ENCODE assay signal across 16 cellular contexts in genomic region chr2:73103018-73103542, GRCh38. TPM values are rescaled to one million over a fixed set of nuclear protein-coding genes. Genes with fewer than 3 reads are reported as not detected.
DNase-seq lines count a peak whose midpoint lies in the region; ATAC-seq and TF ChIP-seq lines count a peak whose summit lies in the region.
"Had no signal": no experiment of that assay in that cellular context is flagged by ENCODE, and none has a peak within 500 bp of the region (broad histone marks: within the 10 kb centered on the region; RNA-seq: fewer than 3 reads in every experiment).

No MANE protein-coding gene starts in this region.

- H3K27me3 Mint-ChIP-seq in endothelial cell (ENCODE audit: unreplicated experiment): peaks cover 15% of the 10 kb centered on the region
- H3K27me3 Mint-ChIP-seq: natural killer cell treated with Interleukin-12 subunit alpha and Interleukin-12 subunit beta and Interleukin-15 and Interleukin-18, amount 100 ng/mL, for 72 hours had no signal

- peaks cover 100% of the 10 kb centered on the region for H4K20me1 ChIP-seq in BLaER1
- no peaks in the 10 kb centered on the region for H4K20me1 ChIP-seq in Karpas-422 (ENCODE audit: insufficient read depth, low read depth, low read length)

- DNase-seq in DMS79 (lab: John Stamatoyannopoulos, UW): peak; percentile 25
- DNase-seq in RPMI7951 (ENCODE audit: low read depth): peak; percentile 39
- DNase-seq in endothelial cell (ENCODE audit: low spot score): no peak
- DNase-seq in kidney glomerular epithelial cell (lab: John Stamatoyannopoulos, UW): no peak
- no peak for DNase-seq in tibial artery
- DNase-seq in Karpas-422: no peak
- DNase-seq: activated CD4-positive, alpha-beta T cell treated with anti-CD3 and anti-CD28 coated beads for 1 hour; C1 segment of cervical spinal cord; KBM-7; NCI-H187; stimulated activated CD4-positive, alpha-beta T cell treated with anti-CD3 and anti-CD28 coated beads, Interleukin-4, amount 100 ng/mL, for 1 hour; upper lobe of left lung had no signal

- H3K79me2 ChIP-seq in Karpas-422 (ENCODE audit: low read length): no peaks in the 10 kb centered on the region

- intact Hi-C loops in tibial artery (cut with DNase I; ENCODE audit: low total_unique reads): no loop called here

- TF ChIP-seq CTCF in endothelial cell (IDR thresholded peaks at IDR 0.05; ENCODE audit: unreplicated experiment): no peak
- no peak for TF ChIP-seq CTCF in tibial artery (IDR thresholded peaks at IDR 0.05)

- no peak overlapping the region for H3K4me3 ChIP-seq in BLaER1
- no peak overlapping the region for H3K4me3 ChIP-seq in tibial artery
- no peak overlapping the region for H3K4me3 ChIP-seq in Karpas-422 (ENCODE audit: low read length)
- H3K4me3 ChIP-seq: right atrium auricular region, upper lobe of left lung had no signal

- H3K27me3 ChIP-seq in BLaER1 (no peaks in the 10 kb centered on the region), tibial artery (no peaks in the 10 kb centered on the region), Karpas-422 (ENCODE audit: low read length) (no peaks in the 10 kb centered on the region)
- H3K27me3 ChIP-seq: right atrium auricular region, upper lobe of left lung had no signal

- peaks cover 17% of the 10 kb centered on the region for H3K36me3 Mint-ChIP-seq in endothelial cell (ENCODE audit: low read depth, unreplicated experiment)
- H3K36me3 Mint-ChIP-seq: natural killer cell treated with Interleukin-12 subunit alpha and Interleukin-12 subunit beta and Interleukin-15 and Interleukin-18, amount 100 ng/mL, for 72 hours had no signal

- no peak overlapping the region for H3K9ac ChIP-seq in BLaER1
- H3K9ac ChIP-seq in Karpas-422 (ENCODE audit: low read length): no peak overlapping the region

- H3K4me2 ChIP-seq in BLaER1 (peak overlapping the region; percentile 43), Karpas-422 (ENCODE audit: low read depth, low read length, poor library complexity, severe bottlenecking) (no peak overlapping the region)

- H3K4me1 ChIP-seq in BLaER1: peaks cover 31% of the 10 kb centered on the region
- H3K4me1 ChIP-seq in tibial artery: peaks cover 0 to 24% (median 11%) of the 10 kb centered on the region in 4 donors
- no peaks in the 10 kb centered on the region for H3K4me1 ChIP-seq in Karpas-422 (ENCODE audit: low read length)

- H2AFZ ChIP-seq in Karpas-422 (ENCODE audit: low read length): no peak overlapping the region

- no peaks in the 10 kb centered on the region for H3K9me3 Mint-ChIP-seq in endothelial cell (ENCODE audit: unreplicated experiment)
- H3K9me3 Mint-ChIP-seq: natural killer cell treated with Interleukin-12 subunit alpha and Interleukin-12 subunit beta and Interleukin-15 and Interleukin-18, amount 100 ng/mL, for 72 hours had no signal

- no peak overlapping the region for H3K4me3 Mint-ChIP-seq in endothelial cell (ENCODE audit: unreplicated experiment)
- H3K4me3 Mint-ChIP-seq: natural killer cell treated with Interleukin-12 subunit alpha and Interleukin-12 subunit beta and Interleukin-15 and Interleukin-18, amount 100 ng/mL, for 72 hours had no signal

- no peaks in the 10 kb centered on the region for H3K9me2 ChIP-seq in Karpas-422 (replicated peaks; ENCODE audit: insufficient read depth, low read length)

- H3K4me1 Mint-ChIP-seq in endothelial cell (ENCODE audit: unreplicated experiment): peaks cover 37% of the 10 kb centered on the region

- no peaks in the 10 kb centered on the region for H3K9me3 ChIP-seq in BLaER1
- no peaks in the 10 kb centered on the region for H3K9me3 ChIP-seq in tibial artery
- H3K9me3 ChIP-seq in Karpas-422 (ENCODE audit: low read length): no peaks in the 10 kb centered on the region
- H3K9me3 ChIP-seq: right atrium auricular region, upper lobe of left lung had no signal

- H3K36me3 ChIP-seq in BLaER1 (peaks cover 29% of the 10 kb centered on the region), tibial artery (no peaks in the 10 kb centered on the region), Karpas-422 (ENCODE audit: insufficient read depth, low read length) (no peaks in the 10 kb centered on the region)
- H3K36me3 ChIP-seq: right atrium auricular region, upper lobe of left lung had no signal

- H3K27ac ChIP-seq in BLaER1: no peak overlapping the region
- H3K27ac ChIP-seq in tibial artery: no peak overlapping the region
- H3K27ac ChIP-seq in Karpas-422 (ENCODE audit: low read length): no peak overlapping the region
- H3K27ac ChIP-seq: right atrium auricular region, upper lobe of left lung had no signal

- ATAC-seq in HG03342 (IDR thresholded peaks at IDR 0.05; ENCODE audit: unreplicated experiment): no peak
- ATAC-seq: natural killer cell treated with Interleukin-12 subunit alpha and Interleukin-12 subunit beta and Interleukin-15 and Interleukin-18, amount 100 ng/mL, for 72 hours had no signal

- peak overlapping the region; percentile 18 for H3K27ac Mint-ChIP-seq in endothelial cell (ENCODE audit: unreplicated experiment)
- H3K27ac Mint-ChIP-seq: natural killer cell treated with Interleukin-12 subunit alpha and Interleukin-12 subunit beta and Interleukin-15 and Interleukin-18, amount 100 ng/mL, for 72 hours had no signal

RNA-seq across cellular contexts. Expression of gene RAB11FIP5, which starts 9.7 kb away (rescaled TPM):
- 13.1 and 15.1 TPM in 2 replicates for total RNA-seq in RPMI7951 (2014; rRNA removed; shearing (Covaris generic))
- 27.8 TPM for total RNA-seq in endothelial cell (ENCODE audit: unreplicated experiment)
- 0.14 TPM in 1 of 2 replicates, not detected in the other for total RNA-seq in Karpas-422 (2014; rRNA removed; shearing (Covaris generic); ENCODE audit: low replicate concordance)

RNA-seq across cellular contexts. Expression of gene SFXN5, which starts 31.6 kb away (rescaled TPM):
- 8.7 and 18.3 TPM in 2 replicates for total RNA-seq in RPMI7951 (2014; rRNA removed; shearing (Covaris generic))
- 29.8 TPM for total RNA-seq in endothelial cell (ENCODE audit: unreplicated experiment)
- total RNA-seq in Karpas-422 (2014; rRNA removed; shearing (Covaris generic); ENCODE audit: low replicate concordance): 4.2 and 5.1 TPM in 2 replicates

Comparison
In these comparisons a context has a peak if more than half of its experiments do, and no peak if none do; other contexts are left out.
1. DNase-seq: peak in DMS79 (single experiment) and RPMI7951 (single experiment); none in endothelial cell (single experiment), kidney glomerular epithelial cell (single experiment), tibial artery (0 of 2) and Karpas-422 (single experiment).
2. RNA of gene RAB11FIP5, which starts 9.7 kb away (total RNA-seq): 27.8 TPM in endothelial cell (single experiment) and 13.1 to 15.1 TPM in RPMI7951; 0.14 TPM in Karpas-422; every median in the first group is over 10 times any median in the second.